In genomic region chr4:80189956-80190671, GRCh38 we compare ENCODE assay signal across 18 cellular contexts. TPM values are rescaled to one million over a fixed set of nuclear protein-coding genes. Genes with fewer than 3 reads are reported as not detected.
DNase-seq lines count a peak whose midpoint lies in the region; ATAC-seq, FAIRE-seq and TF ChIP-seq lines count a peak whose summit lies in the region.
"Had no signal": no experiment of that assay in that cellular context is flagged by ENCODE, and none has a peak within 500 bp of the region (broad histone marks: within the 10 kb centered on the region; RNA-seq: fewer than 3 reads in every experiment).

No MANE protein-coding gene starts in this region.

- H3K9ac ChIP-seq in H1 (replicated peaks in 1 of 4; ENCODE audit: extremely low read depth in 1 of 4, low read depth in 3 of 4, low read length in 3 of 4) = no peak overlapping the region

- H3K4me3 ChIP-seq in right atrium auricular region (no peak overlapping the region), H1 (ENCODE audit: extremely low read depth in 1 of 4, insufficient read depth in 2 of 4, low read depth in 3 of 4, low read length in 4 of 4) (peak overlapping the region in 3 of 4 experiments; percentile 19 to 36 (median 32); a peak in 6 of 8 replicates)
- H3K4me3 ChIP-seq: A549, right lobe of liver had no signal

- no peak overlapping the region for H2AK5ac ChIP-seq in H1 (ENCODE audit: low read depth, low read length)

- intact Hi-C loops in Right ventricle myocardium inferior (cut with DNase I) = loop anchor here (10.0 kb wide), 1 partner anchor 1235 kb away; no protein-coding TSS in a partner anchor

- TF ChIP-seq POLR2A in H1 (IDR thresholded peaks at IDR 0.05; ENCODE audit: control extremely low read depth in 1 of 2, low read depth in 2 of 2, low read length in 2 of 2) = no peak

- CTCF ChIA-PET in H1 (lab: Charles Lee; ENCODE audit: partially characterized antibody) = interaction anchor here (0.9 to 10.3 kb wide), 6 partner anchors 9 to 74 kb away, joined by 3 to 170 read pairs (median 6); partner anchors contain the start of gene PRDM8

- no peak overlapping the region for H2BK5ac ChIP-seq in H1 (ENCODE audit: low read depth, low read length)

- peak; percentile 19 for FAIRE-seq in H1 (lab: Jason Lieb, UNC)
- FAIRE-seq: A549, frontal cortex had no signal

- H2BK15ac ChIP-seq in H1 (ENCODE audit: low read length) = no peak overlapping the region

- H3K36me3 ChIP-seq in right atrium auricular region = no peaks in the 10 kb centered on the region
- H3K36me3 ChIP-seq in H1 (ENCODE audit: control insufficient read depth in 2 of 4, insufficient read depth in 4 of 4, low read length in 3 of 4) = peaks cover 0 to 4% (median 0%) of the 10 kb centered on the region in 4 experiments; a peak in 1 of 8 replicates
- H3K36me3 ChIP-seq: right lobe of liver, vagina had no signal

- H3K27ac Mint-ChIP-seq in type B pancreatic cell = no peak overlapping the region
- H3K27ac Mint-ChIP-seq in T-helper 17 cell = no peak overlapping the region
- H3K27ac Mint-ChIP-seq: activated CD4-positive, alpha-beta memory T cell treated with anti-CD3 and anti-CD28 coated beads for 36 hours had no signal

- ATAC-seq in Right ventricle myocardium inferior (peak; percentile 52), T-helper 17 cell (no peak), GM21825 (IDR thresholded peaks at IDR 0.05; ENCODE audit: unreplicated experiment) (no peak)
- ATAC-seq: A549 had no signal

- no peak overlapping the region for H2BK120ac ChIP-seq in H1 (replicated peaks; ENCODE audit: low read depth, low read length)

- H3K27ac ChIP-seq in right atrium auricular region (no peak overlapping the region), H1 (ENCODE audit: low read depth, low read length) (no peak overlapping the region)
- H3K27ac ChIP-seq: A549, right lobe of liver, vagina had no signal

- H3K27me3 ChIP-seq in right atrium auricular region (peaks cover 0 to 4% of the 10 kb centered on the region in 2 donors), H1 (replicated peaks in 1 of 4; ENCODE audit: control insufficient read depth in 3 of 4, extremely low read depth in 1 of 4, insufficient read depth in 3 of 4, low read length in 3 of 4) (peaks cover 97 to 100% (median 99%) of the 10 kb centered on the region in 4 experiments)
- H3K27me3 ChIP-seq: vagina had no signal

- H4K8ac ChIP-seq in H1 (ENCODE audit: extremely low read depth, insufficient read depth, low read length) = no peak overlapping the region

- H2AFZ ChIP-seq in H1 (ENCODE audit: low read length) = no peak overlapping the region

- H3K79me2 ChIP-seq in H1 (ENCODE audit: control insufficient read depth in 1 of 2, insufficient read depth in 2 of 2, low read length in 2 of 2) = no peaks in the 10 kb centered on the region

- H3K56ac ChIP-seq in H1 (replicated peaks; ENCODE audit: insufficient read length, low read depth, low read length) = no peak overlapping the region

- POLR2A ChIA-PET in H1 (lab: Charles Lee; ENCODE audit: partially characterized antibody) = interaction anchor here (1.0 to 1.8 kb wide), 2 partner anchors 11 to 14 kb away, joined by 3 to 8 read pairs; no protein-coding TSS in a partner anchor

- no peak for DNase-seq in Right ventricle myocardium inferior (ENCODE audit: missing footprints)
- no peak for DNase-seq in right atrium auricular region (ENCODE audit: low spot score)
- DNase-seq in H1 (ENCODE audit: low read depth in 1 of 2, low spot score in 2 of 2) = peak in 1 of 2 experiments; percentile 82
- peak; percentile 47 for DNase-seq in left kidney (ENCODE audit: low read depth, low spot score)
- DNase-seq in type B pancreatic cell (ENCODE audit: extremely low spot score, unreplicated experiment) = no peak
- no peak for DNase-seq in T-helper 17 cell
- no peak for DNase-seq in stimulated activated CD4-positive, alpha-beta T cell treated with anti-CD3 and anti-CD28 coated beads, Interleukin-2, amount 100 ng/mL, for 24 hours
- DNase-seq: activated CD4-positive, alpha-beta memory T cell treated with anti-CD3 and anti-CD28 coated beads for 36 hours; NCI-H1105 treated with DMSO at 0.1 percent for 48 hours; NCI-H2171 treated with DMSO at 0.1 percent for 48 hours; NK-92 treated with Interleukin-12 subunit alpha and Interleukin-12 subunit beta, amount 100 ng/mL, for 24 hours; right lobe of liver; SIG-M5; stimulated activated CD4-positive, alpha-beta T cell treated with anti-CD3 and anti-CD28 coated beads, Interleukin-4, amount 100 ng/mL, for 24 hours had no signal

- H3K4ac ChIP-seq in H1 (replicated peaks; ENCODE audit: insufficient read length, low read depth, low read length) = no peak overlapping the region

- no peak overlapping the region for H2BK20ac ChIP-seq in H1 (ENCODE audit: low read length)

- TF ChIP-seq EP300 in H1 (IDR thresholded peaks at IDR 0.05; ENCODE audit: borderline replicate concordance in 1 of 2, low read depth in 2 of 2, low read length in 2 of 2) = no peak

- H3K14ac ChIP-seq in H1 (ENCODE audit: insufficient read length) = no peak overlapping the region

- H4K5ac ChIP-seq in H1 (ENCODE audit: insufficient read length, low read depth, low read length) = no peak overlapping the region

- H3K9me3 ChIP-seq in right atrium auricular region (no peaks in the 10 kb centered on the region), H1 (ENCODE audit: insufficient read depth in 2 of 2, low read depth in 1 of 2, low read length in 1 of 2) (no peaks in the 10 kb centered on the region), T-helper 17 cell (ENCODE audit: control insufficient read depth, low read length, poor library complexity, severe bottlenecking) (no peaks in the 10 kb centered on the region)
- H3K9me3 ChIP-seq: A549, right lobe of liver, vagina had no signal

- H3K4me1 Mint-ChIP-seq in type B pancreatic cell (ENCODE audit: unreplicated experiment) = peaks cover 19% of the 10 kb centered on the region
- H3K4me1 Mint-ChIP-seq in T-helper 17 cell = peaks cover 18% of the 10 kb centered on the region

- H2BK12ac ChIP-seq in H1 (ENCODE audit: low read depth, low read length) = no peak overlapping the region

- H3K79me1 ChIP-seq in H1 (ENCODE audit: low read depth, low read length) = no peaks in the 10 kb centered on the region

- H3K18ac ChIP-seq in H1 (ENCODE audit: extremely low read depth, low read length) = no peak overlapping the region

- H3K23me2 ChIP-seq in H1 (ENCODE audit: low read depth, low read length) = peaks cover 2% of the 10 kb centered on the region; the same call in 1 of the 2 replicates

- TF ChIP-seq CTCF in right atrium auricular region (IDR thresholded peaks at IDR 0.05) (no peak), H1 (IDR thresholded peaks at IDR 0.05; ENCODE audit: control extremely low read depth in 1 of 3, insufficient read depth in 1 of 3, low read depth in 1 of 3, low read length in 3 of 3) (no peak), type B pancreatic cell (conservative IDR thresholded peaks at IDR 0.05) (no peak)

- 3% methylated on average over 35 of the region's 36 CpGs; no CpG with 5 or more reads in 1 of the 2 experiments for WGBS in H1 (ENCODE audit: extremely low coverage in 1 of 2, insufficient coverage in 1 of 2, insufficient read length in 1 of 2, insufficient replicate concordance in 2 of 2, low coverage in 1 of 2, low lambda C conversion rate in 2 of 2, missing lambda C conversion rate in 1 of 2), 2 experiments

- peak overlapping the region; percentile 63 to 69 for H3K4me2 ChIP-seq in H1 (ENCODE audit: insufficient read depth in 1 of 2, low read depth in 2 of 2, low read length in 2 of 2)
- H3K4me2 ChIP-seq: A549 had no signal

- H3K4me1 ChIP-seq in right atrium auricular region (peaks cover 0 to 9% of the 10 kb centered on the region in 2 donors), H1 (replicated peaks in 1 of 4; ENCODE audit: control insufficient read depth in 3 of 4, insufficient read depth in 4 of 4, low read length in 3 of 4) (peaks cover 0 to 22% (median 12%) of the 10 kb centered on the region in 4 experiments; a peak in 5 of 7 replicates)
- H3K4me1 ChIP-seq: A549 had no signal

- TF ChIP-seq RAD21 in H1 (IDR thresholded peaks at IDR 0.05 in 1 of 2, conservative IDR thresholded peaks at IDR 0.05 in 1 of 2; ENCODE audit: low read depth in 2 of 2, low read length in 2 of 2) = no peak

- H3K36me3 Mint-ChIP-seq in type B pancreatic cell = no peaks in the 10 kb centered on the region
- H3K36me3 Mint-ChIP-seq in T-helper 17 cell (ENCODE audit: low read depth) = peaks cover 5% of the 10 kb centered on the region
- H3K36me3 Mint-ChIP-seq: activated CD4-positive, alpha-beta memory T cell treated with anti-CD3 and anti-CD28 coated beads for 36 hours had no signal

- peaks cover 17 to 22% of the 10 kb centered on the region in 2 experiments for H4K20me1 ChIP-seq in H1 (replicated peaks in 1 of 2; ENCODE audit: control insufficient read depth in 1 of 2, insufficient read depth in 2 of 2, low read length in 2 of 2)

- no peak overlapping the region for H3K23ac ChIP-seq in H1 (ENCODE audit: insufficient read length)

- H3K4me3 Mint-ChIP-seq in type B pancreatic cell (peak overlapping the region; percentile 52), T-helper 17 cell (no peak overlapping the region)
- H3K4me3 Mint-ChIP-seq: activated CD4-positive, alpha-beta memory T cell treated with anti-CD3 and anti-CD28 coated beads for 36 hours had no signal

- H3K27me3 Mint-ChIP-seq in type B pancreatic cell = peaks cover 100% of the 10 kb centered on the region
- H3K27me3 Mint-ChIP-seq in T-helper 17 cell = no peaks in the 10 kb centered on the region

- no peak overlapping the region for H4K91ac ChIP-seq in H1 (replicated peaks; ENCODE audit: insufficient read length, low read length)

- no peaks in the 10 kb centered on the region for H3K9me3 Mint-ChIP-seq in type B pancreatic cell
- H3K9me3 Mint-ChIP-seq: activated CD4-positive, alpha-beta memory T cell treated with anti-CD3 and anti-CD28 coated beads for 36 hours had no signal

TF ChIP-seq in H1, 55 proteins besides CTCF, POLR2A, EP300 and RAD21 (continues in another document):
- no peak for TF ChIP-seq TEAD4 (IDR thresholded peaks at IDR 0.05; ENCODE audit: low read depth, low read length)
- TF ChIP-seq TCF12 (IDR thresholded peaks at IDR 0.05; ENCODE audit: low read depth, low read length) = 0 out of 2 replicates have a peak, but pooled peaks have one; percentile 57
- no peak for TF ChIP-seq HDAC2 (IDR thresholded peaks at IDR 0.05; ENCODE audit: borderline replicate concordance in 1 of 2, low read depth in 2 of 2, low read length in 2 of 2)

RNA-seq across cellular contexts. Expression of gene PRDM8, which starts 7.2 kb away (rescaled TPM):
- total RNA-seq in Right ventricle myocardium inferior (1.2 TPM), right atrium auricular region (1 to 10 TPM; 1.4 to 2.2 TPM), type B pancreatic cell (ENCODE audit: low replicate concordance) (1.5 and 6.2 TPM in 2 replicates), T-helper 17 cell (10 to 100 TPM; 10.2 to 20.0 TPM)
- 0.10 TPM in 1 of 2 replicates, not detected in the other for total RNA-seq in H1 (2021; fragmentation: NEBNext Ultra II Directional; extraction: Animal tissue kit (Norgen Biotek cat#: 25700))
- 0.03 TPM in 1 of 2 replicates, not detected in the other for polyA plus RNA-seq in H1 (2011; rRNA removed)
- polyA plus RNA-seq in H1 (2011; cell fraction: cytosol; rRNA removed) = 0.03 TPM
- polyA plus RNA-seq in H1 (2011; cell fraction: nucleus; rRNA removed) = 0.13 TPM
- not detected in 4 replicates for polyA plus RNA-seq in H1 (2012, experiment 1 of 2)
- not detected for polyA plus RNA-seq in H1 (2012, experiment 2 of 2)
- 0.08 TPM for polyA plus RNA-seq in H1 (2013, experiment 1 of 2)
- 0.07 TPM for polyA plus RNA-seq in H1 (2013, experiment 2 of 2)
- polyA minus RNA-seq in H1 (2011; rRNA and poly(A)+ RNA removed) = not detected in 2 replicates
- polyA minus RNA-seq in H1 (2011; cell fraction: cytosol; rRNA and poly(A)+ RNA removed) = not detected
- polyA minus RNA-seq in H1 (2011; cell fraction: nucleus; rRNA and poly(A)+ RNA removed) = not detected

Comparison
In these comparisons a context has a peak if more than half of its experiments do, and no peak if none do; other contexts are left out.
1. H3K4me3 ChIP-seq: peak in H1 (3 of 4); none in right atrium auricular region (0 of 2).